Comparison of ENCODE assay signal across 1 cellular context in genomic region chr5:150142800-150143724, GRCh38.
A peak's percentile ranks its signal among the peaks of the same experiment; 100 is the strongest.
TF ChIP-seq lines count a peak whose summit lies in the region.

No MANE protein-coding gene starts in this region.

TF ChIP-seq in HepG2, 621 proteins besides CTCF, POLR2A, EP300 and RAD21 (continued from another document):
- TF ChIP-seq, protein P1, sequence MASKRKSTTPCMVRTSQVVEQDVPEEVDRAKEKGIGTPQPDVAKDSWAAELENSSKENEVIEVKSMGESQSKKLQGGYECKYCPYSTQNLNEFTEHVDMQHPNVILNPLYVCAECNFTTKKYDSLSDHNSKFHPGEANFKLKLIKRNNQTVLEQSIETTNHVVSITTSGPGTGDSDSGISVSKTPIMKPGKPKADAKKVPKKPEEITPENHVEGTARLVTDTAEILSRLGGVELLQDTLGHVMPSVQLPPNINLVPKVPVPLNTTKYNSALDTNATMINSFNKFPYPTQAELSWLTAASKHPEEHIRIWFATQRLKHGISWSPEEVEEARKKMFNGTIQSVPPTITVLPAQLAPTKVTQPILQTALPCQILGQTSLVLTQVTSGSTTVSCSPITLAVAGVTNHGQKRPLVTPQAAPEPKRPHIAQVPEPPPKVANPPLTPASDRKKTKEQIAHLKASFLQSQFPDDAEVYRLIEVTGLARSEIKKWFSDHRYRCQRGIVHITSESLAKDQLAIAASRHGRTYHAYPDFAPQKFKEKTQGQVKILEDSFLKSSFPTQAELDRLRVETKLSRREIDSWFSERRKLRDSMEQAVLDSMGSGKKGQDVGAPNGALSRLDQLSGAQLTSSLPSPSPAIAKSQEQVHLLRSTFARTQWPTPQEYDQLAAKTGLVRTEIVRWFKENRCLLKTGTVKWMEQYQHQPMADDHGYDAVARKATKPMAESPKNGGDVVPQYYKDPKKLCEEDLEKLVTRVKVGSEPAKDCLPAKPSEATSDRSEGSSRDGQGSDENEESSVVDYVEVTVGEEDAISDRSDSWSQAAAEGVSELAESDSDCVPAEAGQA (IDR thresholded peaks at IDR 0.05; ENCODE audit: low read depth): no peak
- TF ChIP-seq, protein P1 (CRISPR knock-in tag; IDR thresholded peaks at IDR 0.05; ENCODE audit: borderline replicate concordance): no peak
- TF ChIP-seq ZNF674 (CRISPR knock-in tag; IDR thresholded peaks at IDR 0.05; ENCODE audit: low read depth) (no peak), ZNF792 (CRISPR knock-in tag; IDR thresholded peaks at IDR 0.05) (peak; percentile 70; the same call in 1 of the 2 replicates), POLR2AphosphoS5 (IDR thresholded peaks at IDR 0.05; ENCODE audit: low read depth, low read length) (0 out of 2 replicates have a peak, but pooled peaks have one; percentile 21), BRD4 (CRISPR knock-in tag; IDR thresholded peaks at IDR 0.05) (no peak), FOXJ3 (CRISPR knock-in tag; IDR thresholded peaks at IDR 0.05; ENCODE audit: borderline replicate concordance) (0 out of 2 replicates have a peak, but pooled peaks have one; percentile 28), ZNF749 (CRISPR knock-in tag; IDR thresholded peaks at IDR 0.05; ENCODE audit: borderline replicate concordance) (no peak), ZNF552 (CRISPR knock-in tag; IDR thresholded peaks at IDR 0.05; ENCODE audit: borderline replicate concordance) (no peak), ASH2L (IDR thresholded peaks at IDR 0.05; ENCODE audit: insufficient read length, low read depth, low read length) (peak; percentile 34), SUZ12 (IDR thresholded peaks at IDR 0.05; ENCODE audit: low read depth, low read length) (no peak), EZH2 (conservative IDR thresholded peaks at IDR 0.05; ENCODE audit: low read depth, low read length) (no peak), ZNF251 (CRISPR knock-in tag; IDR thresholded peaks at IDR 0.05) (no peak), LRRFIP1 (CRISPR knock-in tag; conservative IDR thresholded peaks at IDR 0.05) (no peak), ZNF597 (CRISPR knock-in tag; IDR thresholded peaks at IDR 0.05) (no peak), ZNF576 (CRISPR knock-in tag; IDR thresholded peaks at IDR 0.05) (no peak), ZNF30 (CRISPR knock-in tag; IDR thresholded peaks at IDR 0.05) (no peak), PHF5A (CRISPR knock-in tag; IDR thresholded peaks at IDR 0.05; ENCODE audit: low read depth, unreplicated experiment) (no peak), PHF21A (CRISPR knock-in tag; IDR thresholded peaks at IDR 0.05) (peak; percentile 46; the same call in 1 of the 2 replicates), CEBPB (IDR thresholded peaks at IDR 0.05; ENCODE audit: borderline replicate concordance, low read depth, low read length) (peak; percentile 85), ATF1 (CRISPR knock-in tag; IDR thresholded peaks at IDR 0.05) (no peak), ZNF780A (CRISPR knock-in tag; IDR thresholded peaks at IDR 0.05) (no peak), ZFP82 (CRISPR knock-in tag; IDR thresholded peaks at IDR 0.05; ENCODE audit: borderline replicate concordance) (no peak), ZNF530 (CRISPR knock-in tag; IDR thresholded peaks at IDR 0.05; ENCODE audit: low read depth) (no peak)
- TF ChIP-seq, protein P2, sequence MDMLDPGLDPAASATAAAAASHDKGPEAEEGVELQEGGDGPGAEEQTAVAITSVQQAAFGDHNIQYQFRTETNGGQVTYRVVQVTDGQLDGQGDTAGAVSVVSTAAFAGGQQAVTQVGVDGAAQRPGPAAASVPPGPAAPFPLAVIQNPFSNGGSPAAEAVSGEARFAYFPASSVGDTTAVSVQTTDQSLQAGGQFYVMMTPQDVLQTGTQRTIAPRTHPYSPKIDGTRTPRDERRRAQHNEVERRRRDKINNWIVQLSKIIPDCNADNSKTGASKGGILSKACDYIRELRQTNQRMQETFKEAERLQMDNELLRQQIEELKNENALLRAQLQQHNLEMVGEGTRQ (IDR thresholded peaks at IDR 0.05; ENCODE audit: low read depth, low read length): 0 out of 2 replicates have a peak, but pooled peaks have one; percentile 8
- TF ChIP-seq, protein P2 (CRISPR knock-in tag; IDR thresholded peaks at IDR 0.05; ENCODE audit: borderline replicate concordance): no peak
- TF ChIP-seq, protein P3, sequence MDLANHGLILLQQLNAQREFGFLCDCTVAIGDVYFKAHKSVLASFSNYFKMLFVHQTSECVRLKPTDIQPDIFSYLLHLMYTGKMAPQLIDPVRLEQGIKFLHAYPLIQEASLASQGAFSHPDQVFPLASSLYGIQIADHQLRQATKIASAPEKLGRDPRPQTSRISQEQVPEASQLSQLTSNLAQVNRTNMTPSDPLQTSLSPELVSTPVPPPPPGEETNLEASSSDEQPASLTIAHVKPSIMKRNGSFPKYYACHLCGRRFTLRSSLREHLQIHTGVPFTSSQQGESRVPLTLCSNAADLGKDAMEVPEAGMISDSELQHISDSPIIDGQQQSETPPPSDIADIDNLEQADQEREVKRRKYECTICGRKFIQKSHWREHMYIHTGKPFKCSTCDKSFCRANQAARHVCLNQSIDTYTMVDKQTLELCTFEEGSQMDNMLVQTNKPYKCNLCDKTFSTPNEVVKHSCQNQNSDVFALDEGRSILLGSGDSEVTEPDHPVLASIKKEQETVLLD (CRISPR knock-in tag; IDR thresholded peaks at IDR 0.05; ENCODE audit: low read depth): no peak
- TF ChIP-seq, protein P4, sequence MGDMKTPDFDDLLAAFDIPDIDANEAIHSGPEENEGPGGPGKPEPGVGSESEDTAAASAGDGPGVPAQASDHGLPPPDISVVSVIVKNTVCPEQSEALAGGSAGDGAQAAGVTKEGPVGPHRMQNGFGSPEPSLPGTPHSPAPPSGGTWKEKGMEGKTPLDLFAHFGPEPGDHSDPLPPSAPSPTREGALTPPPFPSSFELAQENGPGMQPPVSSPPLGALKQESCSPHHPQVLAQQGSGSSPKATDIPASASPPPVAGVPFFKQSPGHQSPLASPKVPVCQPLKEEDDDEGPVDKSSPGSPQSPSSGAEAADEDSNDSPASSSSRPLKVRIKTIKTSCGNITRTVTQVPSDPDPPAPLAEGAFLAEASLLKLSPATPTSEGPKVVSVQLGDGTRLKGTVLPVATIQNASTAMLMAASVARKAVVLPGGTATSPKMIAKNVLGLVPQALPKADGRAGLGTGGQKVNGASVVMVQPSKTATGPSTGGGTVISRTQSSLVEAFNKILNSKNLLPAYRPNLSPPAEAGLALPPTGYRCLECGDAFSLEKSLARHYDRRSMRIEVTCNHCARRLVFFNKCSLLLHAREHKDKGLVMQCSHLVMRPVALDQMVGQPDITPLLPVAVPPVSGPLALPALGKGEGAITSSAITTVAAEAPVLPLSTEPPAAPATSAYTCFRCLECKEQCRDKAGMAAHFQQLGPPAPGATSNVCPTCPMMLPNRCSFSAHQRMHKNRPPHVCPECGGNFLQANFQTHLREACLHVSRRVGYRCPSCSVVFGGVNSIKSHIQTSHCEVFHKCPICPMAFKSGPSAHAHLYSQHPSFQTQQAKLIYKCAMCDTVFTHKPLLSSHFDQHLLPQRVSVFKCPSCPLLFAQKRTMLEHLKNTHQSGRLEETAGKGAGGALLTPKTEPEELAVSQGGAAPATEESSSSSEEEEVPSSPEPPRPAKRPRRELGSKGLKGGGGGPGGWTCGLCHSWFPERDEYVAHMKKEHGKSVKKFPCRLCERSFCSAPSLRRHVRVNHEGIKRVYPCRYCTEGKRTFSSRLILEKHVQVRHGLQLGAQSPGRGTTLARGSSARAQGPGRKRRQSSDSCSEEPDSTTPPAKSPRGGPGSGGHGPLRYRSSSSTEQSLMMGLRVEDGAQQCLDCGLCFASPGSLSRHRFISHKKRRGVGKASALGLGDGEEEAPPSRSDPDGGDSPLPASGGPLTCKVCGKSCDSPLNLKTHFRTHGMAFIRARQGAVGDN (CRISPR knock-in tag; IDR thresholded peaks at IDR 0.05): peak; percentile 85
- TF ChIP-seq, protein P5, sequence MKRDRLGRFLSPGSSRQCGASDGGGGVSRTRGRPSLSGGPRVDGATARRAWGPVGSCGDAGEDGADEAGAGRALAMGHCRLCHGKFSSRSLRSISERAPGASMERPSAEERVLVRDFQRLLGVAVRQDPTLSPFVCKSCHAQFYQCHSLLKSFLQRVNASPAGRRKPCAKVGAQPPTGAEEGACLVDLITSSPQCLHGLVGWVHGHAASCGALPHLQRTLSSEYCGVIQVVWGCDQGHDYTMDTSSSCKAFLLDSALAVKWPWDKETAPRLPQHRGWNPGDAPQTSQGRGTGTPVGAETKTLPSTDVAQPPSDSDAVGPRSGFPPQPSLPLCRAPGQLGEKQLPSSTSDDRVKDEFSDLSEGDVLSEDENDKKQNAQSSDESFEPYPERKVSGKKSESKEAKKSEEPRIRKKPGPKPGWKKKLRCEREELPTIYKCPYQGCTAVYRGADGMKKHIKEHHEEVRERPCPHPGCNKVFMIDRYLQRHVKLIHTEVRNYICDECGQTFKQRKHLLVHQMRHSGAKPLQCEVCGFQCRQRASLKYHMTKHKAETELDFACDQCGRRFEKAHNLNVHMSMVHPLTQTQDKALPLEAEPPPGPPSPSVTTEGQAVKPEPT (CRISPR knock-in tag; IDR thresholded peaks at IDR 0.05; ENCODE audit: low read depth): no peak
